In the genomic region with DNA sequence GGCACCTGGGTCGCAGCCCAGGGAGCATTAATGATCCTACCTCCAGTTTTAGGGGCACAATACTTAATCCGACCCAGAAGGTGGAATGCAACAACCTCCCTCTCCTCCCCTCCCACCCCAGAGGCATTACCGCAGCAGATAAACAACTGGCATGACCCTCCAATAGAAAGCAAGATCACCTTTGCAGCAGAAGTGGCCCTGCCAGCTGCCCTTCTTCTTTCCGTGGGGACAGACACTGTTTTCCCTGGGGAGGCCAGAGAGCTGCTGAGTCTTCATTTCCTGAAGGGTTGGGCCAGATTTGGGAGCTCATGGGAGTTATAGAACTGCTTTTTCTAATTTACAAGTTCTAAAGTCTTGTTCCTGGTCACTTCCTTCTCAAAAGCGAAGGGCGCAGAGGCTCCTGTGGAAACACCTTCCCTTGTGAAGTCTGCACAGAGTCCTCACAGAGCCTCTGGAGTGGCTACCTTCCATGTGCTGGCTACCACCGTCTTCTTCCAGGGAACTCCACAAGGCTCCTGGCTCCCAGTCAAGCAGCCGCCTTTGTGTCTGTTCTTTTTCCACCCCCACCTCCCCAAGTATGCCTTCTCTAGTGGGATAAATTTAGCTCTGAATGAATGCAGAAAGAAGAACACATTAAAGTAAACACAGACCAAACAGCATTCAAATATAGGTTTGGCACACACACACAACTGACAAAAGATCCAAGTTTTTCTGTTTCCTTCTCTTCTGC, we compare ENCODE assay signal across 14 cellular contexts. TPM values are rescaled to one million over a fixed set of nuclear protein-coding genes. Genes with fewer than 3 reads are reported as not detected.
A peak's percentile ranks its signal among the peaks of the same experiment; 100 is the strongest.
DNase-seq lines count a peak whose midpoint lies in the region; ATAC-seq and FAIRE-seq lines count a peak whose summit lies in the region.
"Had no signal": no experiment of that assay in that cellular context is flagged by ENCODE, and none has a peak within 500 bp of the region (broad histone marks: within the 10 kb centered on the region; RNA-seq: fewer than 3 reads in every experiment).

No MANE protein-coding gene starts in this region.

- H3K4me3 Mint-ChIP-seq in activated T-helper 1 cell treated with anti-CD3 and anti-CD28 coated beads, Interleukin-12 subunit alpha, Interleukin-12 subunit beta, Interleukin-2, Interleukin-4 antibody, amounts not matched to agents 30 ng/mL and 10 ng/mL and 1 ng/mL, durations not matched to agents 14 hours and 24 hours and 36 hours = no peak overlapping the region

- ATAC-seq in HG03378 (IDR thresholded peaks at IDR 0.05; ENCODE audit: unreplicated experiment) (no peak), HG03432 (IDR thresholded peaks at IDR 0.05; ENCODE audit: unreplicated experiment) (no peak)

- no peak overlapping the region for H3K27ac Mint-ChIP-seq in activated T-helper 1 cell treated with anti-CD3 and anti-CD28 coated beads, Interleukin-12 subunit alpha, Interleukin-12 subunit beta, Interleukin-2, Interleukin-4 antibody, amounts not matched to agents 30 ng/mL and 10 ng/mL and 1 ng/mL, durations not matched to agents 14 hours and 24 hours and 36 hours

- H3K27me3 Mint-ChIP-seq in activated T-helper 1 cell treated with anti-CD3 and anti-CD28 coated beads, Interleukin-12 subunit alpha, Interleukin-12 subunit beta, Interleukin-2, Interleukin-4 antibody, amounts not matched to agents 30 ng/mL and 10 ng/mL and 1 ng/mL, durations not matched to agents 14 hours and 24 hours and 36 hours (ENCODE audit: insufficient read depth) = peaks cover 42% of the 10 kb centered on the region

- DNase-seq in DMS153 (lab: John Stamatoyannopoulos, UW) = peak; percentile 10
- DNase-seq in NCI-H446 treated with DMSO at 0.1 percent for 48 hours (lab: John Stamatoyannopoulos, UW) = peak; percentile 6
- DNase-seq in fibroblast of peridontal ligament (ENCODE audit: extremely low read depth) = peak; percentile 47
- DNase-seq in myocyte (ENCODE audit: low read depth) = peak; percentile 73
- DNase-seq in activated T-helper 1 cell treated with anti-CD3 and anti-CD28 coated beads, Interleukin-12 subunit alpha, Interleukin-12 subunit beta, Interleukin-2, Interleukin-4 antibody, amounts not matched to agents 30 ng/mL and 10 ng/mL and 1 ng/mL, durations not matched to agents 14 hours and 24 hours and 36 hours (ENCODE audit: low spot score) = no peak
- no peak for DNase-seq in GM19239 (ENCODE audit: insufficient read length, low spot score)
- DNase-seq: activated CD4-positive, alpha-beta T cell treated with anti-CD3 and anti-CD28 coated beads, Interleukin-2, amount 50 U/mL, for 48 hours; activated effector memory CD4-positive, alpha-beta T cell treated with Interleukin-2 at 50 U/mL for 16 hours; H7; stimulated activated CD4-positive, alpha-beta T cell treated with anti-CD3 and anti-CD28 coated beads, Interleukin-1b, Interleukin-23, amount 100 ng/mL, for 48 hours had no signal

- H3K4me1 Mint-ChIP-seq in activated T-helper 1 cell treated with anti-CD3 and anti-CD28 coated beads, Interleukin-12 subunit alpha, Interleukin-12 subunit beta, Interleukin-2, Interleukin-4 antibody, amounts not matched to agents 30 ng/mL and 10 ng/mL and 1 ng/mL, durations not matched to agents 14 hours and 24 hours and 36 hours (ENCODE audit: low read depth) = peaks cover 8% of the 10 kb centered on the region

- H3K36me3 Mint-ChIP-seq in activated T-helper 1 cell treated with anti-CD3 and anti-CD28 coated beads, Interleukin-12 subunit alpha, Interleukin-12 subunit beta, Interleukin-2, Interleukin-4 antibody, amounts not matched to agents 30 ng/mL and 10 ng/mL and 1 ng/mL, durations not matched to agents 14 hours and 24 hours and 36 hours (ENCODE audit: low read depth) = no peaks in the 10 kb centered on the region

- H3K9me3 Mint-ChIP-seq in activated T-helper 1 cell treated with anti-CD3 and anti-CD28 coated beads, Interleukin-12 subunit alpha, Interleukin-12 subunit beta, Interleukin-2, Interleukin-4 antibody, amounts not matched to agents 30 ng/mL and 10 ng/mL and 1 ng/mL, durations not matched to agents 14 hours and 24 hours and 36 hours = no peaks in the 10 kb centered on the region

- intact Hi-C loops in activated T-helper 1 cell treated with anti-CD3 and anti-CD28 coated beads, Interleukin-12 subunit alpha, Interleukin-12 subunit beta, Interleukin-2, Interleukin-4 antibody, amounts not matched to agents 30 ng/mL and 10 ng/mL and 1 ng/mL, durations not matched to agents 14 hours and 24 hours and 36 hours (cut with micrococcal nuclease) = no loop called here

- no peak for FAIRE-seq in GM19239 (lab: Jason Lieb, UNC)

RNA-seq across cellular contexts. Expression of gene PALM2AKAP2, which starts 8.0 kb away (rescaled TPM):
- 24.1 and 26.6 TPM in 2 replicates for total RNA-seq in myocyte
- polyA plus RNA-seq in myocyte (2012) = 17.2 TPM
- 2.2 and 5.5 TPM in 2 replicates for total RNA-seq in activated T-helper 1 cell treated with anti-CD3 and anti-CD28 coated beads, Interleukin-12 subunit alpha, Interleukin-12 subunit beta, Interleukin-2, Interleukin-4 antibody, amounts not matched to agents 30 ng/mL and 10 ng/mL and 1 ng/mL, durations not matched to agents 14 hours and 24 hours and 36 hours
- total RNA-seq: OCI-LY7; T-helper 2 cell treated with Interferon-gamma antibody and Interleukin-4, amounts not matched to agents 100 ng/mL and 5 ng/mL, for 36 hours had no signal

Comparison
In these comparisons a context has a peak if more than half of its experiments do, and no peak if none do; other contexts are left out.
1. DNase-seq: peak in DMS153 (single experiment), NCI-H446 treated with DMSO at 0.1 percent for 48 hours (single experiment), fibroblast of peridontal ligament (single experiment) and myocyte (single experiment); none in activated T-helper 1 cell treated with anti-CD3 and anti-CD28 coated beads, Interleukin-12 subunit alpha, Interleukin-12 subunit beta, Interleukin-2, Interleukin-4 antibody, amounts not matched to agents 30 ng/mL and 10 ng/mL and 1 ng/mL, durations not matched to agents 14 hours and 24 hours and 36 hours (single experiment) and GM19239 (single experiment).